22 cellular contexts compared by ENCODE assay signal in genomic region chr20:21104466-21104761, GRCh38. TPM values are rescaled to one million over a fixed set of nuclear protein-coding genes. Genes with fewer than 3 reads are reported as not detected.
"Had no signal": no experiment of that assay in that cellular context is flagged by ENCODE, and none has a peak within 500 bp of the region (broad histone marks: within the 10 kb centered on the region; RNA-seq: fewer than 3 reads in every experiment).

No MANE protein-coding gene starts in this region.

- ATAC-seq: effector memory CD8-positive, alpha-beta T cell; stimulated activated naive CD8-positive, alpha-beta T cell treated with anti-CD3 and anti-CD28 coated beads, Interleukin-15, amount 100 ng/mL, for 72 hours; upper lobe of right lung had no signal

- H3K4me3 ChIP-seq: ascending aorta, ovary, thoracic aorta, upper lobe of right lung had no signal

- H3K27ac Mint-ChIP-seq: activated CD4-positive, alpha-beta memory T cell treated with anti-CD3 and anti-CD28 coated beads, Interleukin-2, amount 10 ng/mL, durations not matched to agents 7 days and 5 days; effector memory CD8-positive, alpha-beta T cell; stimulated activated naive CD8-positive, alpha-beta T cell treated with anti-CD3 and anti-CD28 coated beads, Interleukin-15, amount 100 ng/mL, for 72 hours had no signal

- H3K4me3 Mint-ChIP-seq: stimulated activated naive CD8-positive, alpha-beta T cell treated with anti-CD3 and anti-CD28 coated beads, Interleukin-15, amount 100 ng/mL, for 72 hours had no signal

- H3K27ac ChIP-seq: ascending aorta, breast epithelium, epithelial cell of prostate, ovary, sigmoid colon, spleen, thoracic aorta, upper lobe of right lung had no signal

- DNase-seq: activated CD4-positive, alpha-beta memory T cell treated with anti-CD3 and anti-CD28 coated beads, Interleukin-2, amount 10 ng/mL, durations not matched to agents 7 days and 5 days; activated naive CD4-positive, alpha-beta T cell treated with Interleukin-2 at 50 U/mL for 16 hours; dermis blood vessel endothelial cell; effector memory CD8-positive, alpha-beta T cell; foreskin melanocyte; islet precursor cell; naive B cell; ovary; sigmoid colon; spleen; stimulated activated CD4-positive, alpha-beta T cell treated with anti-CD3 and anti-CD28 coated beads, Interleukin-1b, Interleukin-23, amount 100 ng/mL, for 48 hours; stimulated activated naive CD8-positive, alpha-beta T cell treated with anti-CD3 and anti-CD28 coated beads, Interleukin-15, amount 100 ng/mL, for 72 hours; T-helper 9 cell; upper lobe of right lung had no signal

- H3K9me3 Mint-ChIP-seq: activated CD4-positive, alpha-beta memory T cell treated with anti-CD3 and anti-CD28 coated beads, Interleukin-2, amount 10 ng/mL, durations not matched to agents 7 days and 5 days; effector memory CD8-positive, alpha-beta T cell; stimulated activated naive CD8-positive, alpha-beta T cell treated with anti-CD3 and anti-CD28 coated beads, Interleukin-15, amount 100 ng/mL, for 72 hours had no signal

- H3K36me3 ChIP-seq: ascending aorta, breast epithelium, ovary, sigmoid colon, spleen, thoracic aorta, upper lobe of right lung had no signal

- H3K9me3 ChIP-seq: ascending aorta, breast epithelium, ovary, sigmoid colon, thoracic aorta, upper lobe of right lung had no signal

RNA-seq across cellular contexts. Expression of gene LINC00237, which starts 1.7 kb away (rescaled TPM):
- total RNA-seq: activated CD4-positive, alpha-beta memory T cell treated with anti-CD3 and anti-CD28 coated beads, Interleukin-2, amount 10 ng/mL, durations not matched to agents 7 days and 5 days; ascending aorta; breast epithelium; chondrocyte; dermis blood vessel endothelial cell; fibroblast of lung; lung microvascular endothelial cell; pulmonary artery endothelial cell; sigmoid colon; spleen; thoracic aorta; upper lobe of right lung had no signal
- polyA plus RNA-seq: fibroblast of lung, ovary, sigmoid colon had no signal
